ENCODE assay signal across 1 cellular context in genomic region chr1:149792502-149792901, GRCh38.
TF ChIP-seq lines count a peak whose summit lies in the region.

No MANE protein-coding gene starts in this region.

TF ChIP-seq in HepG2, 621 proteins besides CTCF, POLR2A, EP300 and RAD21 (continued from another document):
- peak; percentile 40 to 49; a peak in 1 of 4 replicates for TF ChIP-seq HMGXB4 (CRISPR knock-in tag; IDR thresholded peaks at IDR 0.05; ENCODE audit: borderline replicate concordance in 1 of 2, low read depth in 1 of 2)
- peak; percentile 17; the same call in 1 of the 2 replicates for TF ChIP-seq ZNF687 (CRISPR knock-in tag; IDR thresholded peaks at IDR 0.05)
